ENCODE assay signal across 24 cellular contexts in the genomic region with DNA sequence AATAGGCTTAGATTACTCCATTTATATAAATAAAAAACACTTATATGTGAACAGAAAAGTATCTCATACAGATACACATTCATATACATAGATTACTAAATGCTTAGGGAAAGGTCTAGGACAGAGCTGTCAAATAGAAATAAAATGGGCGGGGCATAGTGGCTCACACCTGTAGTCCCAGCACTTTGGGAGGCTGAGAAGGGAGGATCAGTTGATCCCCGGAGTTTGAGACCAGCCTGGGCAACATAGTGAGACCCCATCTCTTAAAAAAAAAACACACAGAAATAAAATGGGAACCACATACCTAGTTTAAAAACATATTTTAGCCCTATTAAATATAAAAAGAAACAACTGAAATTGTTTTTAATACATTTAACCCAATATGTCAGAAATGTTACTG. TPM values are rescaled to one million over a fixed set of nuclear protein-coding genes. Genes with fewer than 3 reads are reported as not detected.
DNase-seq lines count a peak whose midpoint lies in the region; ATAC-seq, FAIRE-seq and TF ChIP-seq lines count a peak whose summit lies in the region.
"Had no signal": no experiment of that assay in that cellular context is flagged by ENCODE, and none has a peak within 500 bp of the region (broad histone marks: within the 10 kb centered on the region; RNA-seq: fewer than 3 reads in every experiment).

No MANE protein-coding gene starts in this region.

- H4K20me1 ChIP-seq in H1 (replicated peaks in 1 of 2; ENCODE audit: control insufficient read depth in 1 of 2, insufficient read depth in 2 of 2, low read length in 2 of 2) = no peaks in the 10 kb centered on the region

- no peak overlapping the region for H2AFZ ChIP-seq in H1 (ENCODE audit: low read length)

- no peaks in the 10 kb centered on the region for H3K79me2 ChIP-seq in H1 (ENCODE audit: control insufficient read depth in 1 of 2, insufficient read depth in 2 of 2, low read length in 2 of 2)

- WGBS in H1 (ENCODE audit: extremely low coverage in 1 of 2, insufficient coverage in 1 of 2, insufficient read length in 1 of 2, insufficient replicate concordance in 2 of 2, low coverage in 1 of 2, low lambda C conversion rate in 2 of 2, missing lambda C conversion rate in 1 of 2), 2 experiments = 88% methylated on average over 2 of the region's 2 CpGs; no CpG with 5 or more reads in 1 of the 2 experiments

- no peak overlapping the region for H2AK5ac ChIP-seq in H1 (ENCODE audit: low read depth, low read length)

- H4K5ac ChIP-seq in H1 (ENCODE audit: insufficient read length, low read depth, low read length) = no peak overlapping the region

- no peak overlapping the region for H3K18ac ChIP-seq in H1 (ENCODE audit: extremely low read depth, low read length)

- no peaks in the 10 kb centered on the region for H3K27me3 Mint-ChIP-seq in WTC11 (ENCODE audit: low read depth)
- H3K27me3 Mint-ChIP-seq in activated CD4-positive, alpha-beta memory T cell treated with anti-CD3 and anti-CD28 coated beads, Interleukin-2, amount 10 ng/mL, durations not matched to agents 7 days and 5 days = peaks cover 29% of the 10 kb centered on the region
- H3K27me3 Mint-ChIP-seq: CD4-positive, alpha-beta memory T cell; CD4-positive, CD25-positive, alpha-beta regulatory T cell; CD8-positive, alpha-beta memory T cell had no signal

- H3K9me3 ChIP-seq in HEK293 (ENCODE audit: control insufficient read depth, insufficient read depth, low read depth, low read length) (no peaks in the 10 kb centered on the region), H1 (ENCODE audit: insufficient read depth in 2 of 2, low read depth in 1 of 2, low read length in 1 of 2) (no peaks in the 10 kb centered on the region)
- H3K9me3 ChIP-seq: BE2C, BLaER1 had no signal

- no peak overlapping the region for H3K4me2 ChIP-seq in H1 (ENCODE audit: insufficient read depth in 1 of 2, low read depth in 2 of 2, low read length in 2 of 2)
- H3K4me2 ChIP-seq: BLaER1 had no signal

- no peak overlapping the region for H3K27ac Mint-ChIP-seq in WTC11
- no peak overlapping the region for H3K27ac Mint-ChIP-seq in activated CD4-positive, alpha-beta memory T cell treated with anti-CD3 and anti-CD28 coated beads, Interleukin-2, amount 10 ng/mL, durations not matched to agents 7 days and 5 days
- H3K27ac Mint-ChIP-seq: CD14-positive monocyte; CD4-positive, alpha-beta memory T cell had no signal

- H3K14ac ChIP-seq in H1 (ENCODE audit: insufficient read length) = no peak overlapping the region

- H3K4me3 ChIP-seq in HEK293 (ENCODE audit: low read depth, low read length) (no peak overlapping the region), H1 (ENCODE audit: extremely low read depth in 1 of 4, insufficient read depth in 2 of 4, low read depth in 3 of 4, low read length in 4 of 4) (no peak overlapping the region)
- H3K4me3 ChIP-seq: BLaER1 had no signal

- no peaks in the 10 kb centered on the region; a peak in 1 of 3 replicates for H3K36me3 ChIP-seq in HEK293 (ENCODE audit: control insufficient read depth in 2 of 2, insufficient read depth in 1 of 2, low read length in 2 of 2)
- H3K36me3 ChIP-seq in H1 (ENCODE audit: control insufficient read depth in 2 of 4, insufficient read depth in 4 of 4, low read length in 3 of 4) = peaks cover 0 to 11% (median 0%) of the 10 kb centered on the region in 4 experiments; a peak in 1 of 8 replicates

- CTCF ChIA-PET in HEK293 (lab: Yijun Ruan, JAX) = interaction anchor here (1.0 kb wide), 1 partner anchor 141 kb away, joined by 7 read pairs; no protein-coding TSS in a partner anchor
- CTCF ChIA-PET in WTC11 (lab: Charles Lee) = no interaction called here
- CTCF ChIA-PET in H1 (lab: Charles Lee; ENCODE audit: partially characterized antibody) = interaction anchor here (0.7 to 1.2 kb wide), 2 partner anchors 9 to 141 kb away, joined by 3 to 5 read pairs; no protein-coding TSS in a partner anchor
- CTCF ChIA-PET in activated CD4-positive, alpha-beta memory T cell treated with anti-CD3 and anti-CD28 coated beads, Interleukin-2, amount 10 ng/mL, durations not matched to agents 7 days and 5 days (lab: Charles Lee) = no interaction called here

- no peak overlapping the region for H2BK15ac ChIP-seq in H1 (ENCODE audit: low read length)

- H3K23me2 ChIP-seq in H1 (ENCODE audit: low read depth, low read length) = no peaks in the 10 kb centered on the region

- no peak overlapping the region for H3K23ac ChIP-seq in H1 (ENCODE audit: insufficient read length)

- H2BK5ac ChIP-seq in H1 (ENCODE audit: low read depth, low read length) = no peak overlapping the region

- H3K9ac ChIP-seq in H1 (replicated peaks in 1 of 4; ENCODE audit: extremely low read depth in 1 of 4, low read depth in 3 of 4, low read length in 3 of 4) = no peak overlapping the region
- H3K9ac ChIP-seq: BLaER1 had no signal

- DNase-seq in WTC11 (ENCODE audit: low spot score) = no peak
- no peak for DNase-seq in H1 (ENCODE audit: low read depth in 1 of 2, low spot score in 2 of 2)
- no peak for DNase-seq in activated CD4-positive, alpha-beta memory T cell treated with anti-CD3 and anti-CD28 coated beads, Interleukin-2, amount 10 ng/mL, durations not matched to agents 7 days and 5 days
- no peak for DNase-seq in NCI-H1417 (lab: John Stamatoyannopoulos, UW)
- DNase-seq: 8988T; ACHN; BE2C; C1 segment of cervical spinal cord; CD4-positive, alpha-beta memory T cell; CD4-positive, CD25-positive, alpha-beta regulatory T cell; CD8-positive, alpha-beta memory T cell; COR-L47; DMS 273 treated with DMSO at 0.1 percent for 48 hours; DMS153; DMS53; DMS79; DND-41; GF-D8 had no signal

- H3K4me3 Mint-ChIP-seq in WTC11 = no peak overlapping the region
- no peak overlapping the region for H3K4me3 Mint-ChIP-seq in activated CD4-positive, alpha-beta memory T cell treated with anti-CD3 and anti-CD28 coated beads, Interleukin-2, amount 10 ng/mL, durations not matched to agents 7 days and 5 days
- H3K4me3 Mint-ChIP-seq: CD4-positive, alpha-beta memory T cell; CD4-positive, CD25-positive, alpha-beta regulatory T cell; CD8-positive, alpha-beta memory T cell had no signal

- no peak for FAIRE-seq in H1 (lab: Jason Lieb, UNC)
- FAIRE-seq: A204.1, GM12891, GM19239 had no signal

- H3K56ac ChIP-seq in H1 (replicated peaks; ENCODE audit: insufficient read length, low read depth, low read length) = no peak overlapping the region

- ATAC-seq in WTC11 = no peak

- H3K27ac ChIP-seq in HEK293 (ENCODE audit: extremely low read depth, low read depth, low read length) (no peak overlapping the region), H1 (ENCODE audit: low read depth, low read length) (no peak overlapping the region)
- H3K27ac ChIP-seq: BLaER1 had no signal

- H3K36me3 Mint-ChIP-seq in WTC11 = peaks cover 13% of the 10 kb centered on the region
- peaks cover 40% of the 10 kb centered on the region for H3K36me3 Mint-ChIP-seq in activated CD4-positive, alpha-beta memory T cell treated with anti-CD3 and anti-CD28 coated beads, Interleukin-2, amount 10 ng/mL, durations not matched to agents 7 days and 5 days (ENCODE audit: low read depth)

- peaks cover 17% of the 10 kb centered on the region for H3K4me1 Mint-ChIP-seq in WTC11
- H3K4me1 Mint-ChIP-seq in activated CD4-positive, alpha-beta memory T cell treated with anti-CD3 and anti-CD28 coated beads, Interleukin-2, amount 10 ng/mL, durations not matched to agents 7 days and 5 days = peaks cover 14% of the 10 kb centered on the region

- TF ChIP-seq RAD21 in H1 (IDR thresholded peaks at IDR 0.05 in 1 of 2, conservative IDR thresholded peaks at IDR 0.05 in 1 of 2; ENCODE audit: low read depth in 2 of 2, low read length in 2 of 2) = no peak

- no peak overlapping the region for H2BK20ac ChIP-seq in H1 (ENCODE audit: low read length)

- H2BK120ac ChIP-seq in H1 (replicated peaks; ENCODE audit: low read depth, low read length) = no peak overlapping the region

- no peaks in the 10 kb centered on the region for H3K4me1 ChIP-seq in HEK293 (ENCODE audit: control insufficient read depth, insufficient read depth, low read length)
- H3K4me1 ChIP-seq in H1 (replicated peaks in 1 of 4; ENCODE audit: control insufficient read depth in 3 of 4, insufficient read depth in 4 of 4, low read length in 3 of 4) = peaks cover 0 to 4% (median 2%) of the 10 kb centered on the region in 4 experiments; a peak in 1 of 7 replicates
- H3K4me1 ChIP-seq: BE2C had no signal

- no peaks in the 10 kb centered on the region for H3K27me3 ChIP-seq in H1 (replicated peaks in 1 of 4; ENCODE audit: control insufficient read depth in 3 of 4, extremely low read depth in 1 of 4, insufficient read depth in 3 of 4, low read length in 3 of 4)
- H3K27me3 ChIP-seq: BE2C, BLaER1 had no signal

- no peak overlapping the region for H2BK12ac ChIP-seq in H1 (ENCODE audit: low read depth, low read length)

- TF ChIP-seq POLR2A in H1 (IDR thresholded peaks at IDR 0.05; ENCODE audit: control extremely low read depth in 1 of 2, low read depth in 2 of 2, low read length in 2 of 2) = no peak

- H4K8ac ChIP-seq in H1 (ENCODE audit: extremely low read depth, insufficient read depth, low read length) = no peak overlapping the region

- no peak for TF ChIP-seq CTCF in HEK293 (tag by site-specific recombination; IDR thresholded peaks at IDR 0.05)
- no peak for TF ChIP-seq CTCF in WTC11 (IDR thresholded peaks at IDR 0.05)
- TF ChIP-seq CTCF in H1 (IDR thresholded peaks at IDR 0.05; ENCODE audit: control extremely low read depth in 1 of 3, insufficient read depth in 1 of 3, low read depth in 1 of 3, low read length in 3 of 3) = no peak

- no peak for TF ChIP-seq EP300 in H1 (IDR thresholded peaks at IDR 0.05; ENCODE audit: borderline replicate concordance in 1 of 2, low read depth in 2 of 2, low read length in 2 of 2)

- no peak overlapping the region for H3K4ac ChIP-seq in H1 (replicated peaks; ENCODE audit: insufficient read length, low read depth, low read length)

- H3K79me1 ChIP-seq in H1 (ENCODE audit: low read depth, low read length) = no peaks in the 10 kb centered on the region

- no peak overlapping the region for H4K91ac ChIP-seq in H1 (replicated peaks; ENCODE audit: insufficient read length, low read length)

- POLR2A ChIA-PET in HEK293 (lab: Yijun Ruan, JAX) = no interaction called here
- POLR2A ChIA-PET in WTC11 (lab: Charles Lee) = no interaction called here
- POLR2A ChIA-PET in H1 (lab: Charles Lee; ENCODE audit: partially characterized antibody) = no interaction called here
- POLR2A ChIA-PET in activated CD4-positive, alpha-beta memory T cell treated with anti-CD3 and anti-CD28 coated beads, Interleukin-2, amount 10 ng/mL, durations not matched to agents 7 days and 5 days (lab: Charles Lee) = no interaction called here

- H3K9me3 Mint-ChIP-seq in WTC11 = no peaks in the 10 kb centered on the region
- H3K9me3 Mint-ChIP-seq in activated CD4-positive, alpha-beta memory T cell treated with anti-CD3 and anti-CD28 coated beads, Interleukin-2, amount 10 ng/mL, durations not matched to agents 7 days and 5 days = no peaks in the 10 kb centered on the region
- H3K9me3 Mint-ChIP-seq: CD4-positive, alpha-beta memory T cell; CD4-positive, CD25-positive, alpha-beta regulatory T cell; CD8-positive, alpha-beta memory T cell had no signal

RNA-seq across cellular contexts. Expression of gene CFDP1, which starts 58.9 kb away (rescaled TPM):
- total RNA-seq in WTC11 (2021) = 79.2 to 102 TPM (median 98.0 TPM) in 3 replicates
- 76.9 and 77.3 TPM in 2 replicates for total RNA-seq in H1 (2021; fragmentation: NEBNext Ultra II Directional; extraction: Animal tissue kit (Norgen Biotek cat#: 25700))
- polyA plus RNA-seq in H1 (2011; rRNA removed) = 22.5 and 25.5 TPM in 2 replicates
- 75.0 TPM for polyA plus RNA-seq in H1 (2011; cell fraction: cytosol; rRNA removed)
- polyA plus RNA-seq in H1 (2011; cell fraction: nucleus; rRNA removed) = 10.9 TPM
- polyA plus RNA-seq in H1 (2012, experiment 1 of 2) = 79.8 to 101 TPM (median 87.5 TPM) in 4 replicates
- polyA plus RNA-seq in H1 (2012, experiment 2 of 2) = 16.6 TPM
- 108 TPM for polyA plus RNA-seq in H1 (2013, experiment 1 of 2)
- polyA plus RNA-seq in H1 (2013, experiment 2 of 2) = 114 TPM
- 15.2 and 27.2 TPM in 2 replicates for polyA minus RNA-seq in H1 (2011; rRNA and poly(A)+ RNA removed)
- 17.5 TPM for polyA minus RNA-seq in H1 (2011; cell fraction: cytosol; rRNA and poly(A)+ RNA removed)
- polyA minus RNA-seq in H1 (2011; cell fraction: nucleus; rRNA and poly(A)+ RNA removed) = 39.8 TPM
- total RNA-seq in activated CD4-positive, alpha-beta memory T cell treated with anti-CD3 and anti-CD28 coated beads, Interleukin-2, amount 10 ng/mL, durations not matched to agents 7 days and 5 days = 10 to 100 TPM; 35.1 to 36.2 TPM

Comparison
In these comparisons a context has a peak if more than half of its experiments do, and no peak if none do; other contexts are left out.
1. CTCF ChIA-PET loops: an anchor here in HEK293 (1.0 kb wide) and H1 (0.7 to 1.2 kb wide); none called in WTC11 and activated CD4-positive, alpha-beta memory T cell treated with anti-CD3 and anti-CD28 coated beads, Interleukin-2, amount 10 ng/mL, durations not matched to agents 7 days and 5 days.
2. Of the 8 proteins assayed by ChIP-seq in both HEK293 and WTC11: peak only in HEK293: none; only in WTC11: none; in both: ZNF121; in neither: 7.